Comparison of ENCODE assay signal across 13 cellular contexts in the genomic region with DNA sequence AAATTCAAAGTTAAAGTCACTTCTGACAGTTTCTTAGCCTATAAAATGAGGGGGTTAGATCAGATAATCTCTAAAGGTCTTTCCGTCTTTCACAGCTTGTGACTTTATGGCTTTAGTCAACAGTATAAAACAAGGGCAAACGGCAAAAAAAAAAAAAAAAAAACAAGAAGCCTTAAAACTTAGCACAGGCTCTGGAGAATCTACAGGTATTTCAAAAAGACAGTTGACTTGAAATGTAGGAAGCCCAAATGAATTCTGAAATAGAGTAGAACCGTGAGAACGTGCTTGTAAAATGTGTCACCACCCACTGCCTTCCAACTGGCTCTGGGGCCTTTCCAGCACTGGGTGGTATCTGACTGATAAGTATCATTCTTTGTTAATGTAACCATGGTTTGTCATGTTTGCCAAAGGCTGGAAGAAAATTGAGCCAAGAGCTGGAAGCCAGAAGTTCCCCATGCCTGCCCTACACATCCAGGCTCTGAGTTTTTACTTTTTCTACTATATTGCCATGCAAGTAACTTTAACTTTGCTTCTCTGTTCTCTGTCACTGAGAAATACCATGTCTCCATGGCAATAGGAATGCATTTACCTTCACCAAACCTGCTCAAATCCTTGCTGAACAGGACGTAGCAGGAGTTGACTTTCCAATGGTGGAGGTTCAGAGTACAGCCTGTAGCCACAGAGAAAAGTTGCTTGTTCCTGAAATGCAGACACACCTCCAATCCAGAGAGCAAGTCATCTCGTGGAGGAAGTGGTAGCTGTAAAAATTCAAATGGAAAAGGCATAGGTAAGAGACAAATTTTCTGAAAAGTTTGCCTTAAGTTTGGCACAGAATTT. TPM values are rescaled to one million over a fixed set of nuclear protein-coding genes. Genes with fewer than 3 reads are reported as not detected.
DNase-seq lines count a peak whose midpoint lies in the region; ATAC-seq and TF ChIP-seq lines count a peak whose summit lies in the region.
"Had no signal": no experiment of that assay in that cellular context is flagged by ENCODE, and none has a peak within 500 bp of the region (broad histone marks: within the 10 kb centered on the region; RNA-seq: fewer than 3 reads in every experiment).

No MANE protein-coding gene starts in this region.

- CTCF ChIA-PET in HEK293 (lab: Yijun Ruan, JAX): interaction anchor here (1.2 kb wide), 1 partner anchor 36 kb away, joined by 6 read pairs; the partner anchor contains the start of gene THSD4
- CTCF ChIA-PET in CD8-positive, alpha-beta memory T cell (lab: Charles Lee): no interaction called here

- POLR2A ChIA-PET in HEK293 (lab: Yijun Ruan, JAX): interaction anchor here (0.5 kb wide), 1 partner anchor 12 kb away, joined by 3 read pairs; no protein-coding TSS in a partner anchor
- POLR2A ChIA-PET in CD8-positive, alpha-beta memory T cell (lab: Charles Lee): no interaction called here

- ATAC-seq in left ventricle myocardium superior (peak; percentile 67), GM18520 (IDR thresholded peaks at IDR 0.05; ENCODE audit: unreplicated experiment) (no peak)

- H3K4me3 ChIP-seq in HEK293 (ENCODE audit: low read depth, low read length): no peak overlapping the region
- peak overlapping the region in 1 of 4 donors; percentile 11 for H3K4me3 ChIP-seq in stomach
- H3K4me3 ChIP-seq in CD8-positive, alpha-beta memory T cell (ENCODE audit: low read length): no peak overlapping the region

- no peak for TF ChIP-seq EP300 in stomach (IDR thresholded peaks at IDR 0.05)

- H3K4me1 ChIP-seq in HEK293 (ENCODE audit: control insufficient read depth, insufficient read depth, low read length) (peaks cover 14% of the 10 kb centered on the region), stomach (peaks cover 0 to 24% (median 9%) of the 10 kb centered on the region in 4 donors)
- no peaks in the 10 kb centered on the region for H3K4me1 ChIP-seq in CD8-positive, alpha-beta memory T cell (ENCODE audit: insufficient read depth, low read length)

- H3K27me3 Mint-ChIP-seq in CD8-positive, alpha-beta memory T cell: peaks cover 17 to 28% of the 10 kb centered on the region in 2 donors

- H3K9me3 ChIP-seq in HEK293 (ENCODE audit: control insufficient read depth, insufficient read depth, low read depth, low read length): no peaks in the 10 kb centered on the region
- peaks cover 0 to 3% (median 0%) of the 10 kb centered on the region in 4 donors for H3K9me3 ChIP-seq in stomach
- no peaks in the 10 kb centered on the region for H3K9me3 ChIP-seq in CD8-positive, alpha-beta memory T cell (ENCODE audit: low read length)

- no peak for TF ChIP-seq POLR2A in stomach (IDR thresholded peaks at IDR 0.05)

- peak; percentile 27 for DNase-seq in amniotic stem cell (lab: John Stamatoyannopoulos, UW)
- peak; percentile 54 for DNase-seq in left ventricle myocardium superior
- DNase-seq in stomach: peak; percentile 84
- no peak for DNase-seq in CD8-positive, alpha-beta memory T cell
- DNase-seq in NCI-H2171 treated with DMSO at 0.1 percent for 48 hours (lab: John Stamatoyannopoulos, UW): no peak
- DNase-seq in stimulated activated CD4-positive, alpha-beta T cell treated with anti-CD3 and anti-CD28 coated beads, Interleukin-12 subunit alpha, Interleukin-12 subunit beta, amount 100 ng/mL, for 4 hours: no peak
- DNase-seq: activated CD8-positive, alpha-beta memory T cell treated with anti-CD3 and anti-CD28 coated beads, Interleukin-2, amount 50 U/mL, for 48 hours; central memory CD4-positive, alpha-beta T cell; HCEC 1CT; NCI-H187 treated with DMSO at 0.1 percent for 48 hours; nucleus accumbens had no signal

- 23 to 47% (median 32%) methylated on average over 6 of the region's 6 CpGs for WGBS in stomach, 5 donors

- H3K36me3 ChIP-seq in HEK293 (ENCODE audit: control insufficient read depth in 2 of 2, insufficient read depth in 1 of 2, low read length in 2 of 2) (no peaks in the 10 kb centered on the region), stomach (no peaks in the 10 kb centered on the region)
- H3K36me3 ChIP-seq in CD8-positive, alpha-beta memory T cell (ENCODE audit: insufficient read depth, low read length): no peaks in the 10 kb centered on the region

- no peak for TF ChIP-seq CTCF in HEK293 (tag by site-specific recombination; IDR thresholded peaks at IDR 0.05)
- no peak for TF ChIP-seq CTCF in stomach (IDR thresholded peaks at IDR 0.05)

- no peak overlapping the region for H3K27ac Mint-ChIP-seq in CD8-positive, alpha-beta memory T cell

- peaks cover 0 to 9% (median 0%) of the 10 kb centered on the region in 5 donors for H3K9me3 Mint-ChIP-seq in CD8-positive, alpha-beta memory T cell

- H3K36me3 Mint-ChIP-seq in CD8-positive, alpha-beta memory T cell: peaks cover 0 to 1% (median 0%) of the 10 kb centered on the region in 3 donors

- no peak overlapping the region for H3K4me3 Mint-ChIP-seq in CD8-positive, alpha-beta memory T cell

- intact Hi-C loops in left ventricle myocardium superior (cut with micrococcal nuclease): no loop called here
- intact Hi-C loops in stomach (cut with DNase I; ENCODE audit: low total_unique reads): no loop called here

- peak overlapping the region; percentile 10; the same call in 1 of the 2 replicates for H3K27ac ChIP-seq in HEK293 (ENCODE audit: extremely low read depth, low read depth, low read length)
- H3K27ac ChIP-seq in stomach: peak overlapping the region; percentile 75 to 87 (median 81)
- no peak overlapping the region for H3K27ac ChIP-seq in CD8-positive, alpha-beta memory T cell (ENCODE audit: low read depth, low read length)

- H3K27me3 ChIP-seq in stomach: no peaks in the 10 kb centered on the region
- no peaks in the 10 kb centered on the region for H3K27me3 ChIP-seq in CD8-positive, alpha-beta memory T cell (ENCODE audit: insufficient read depth, low read length, poor library complexity, severe bottlenecking)

- no peaks in the 10 kb centered on the region for H3K4me1 Mint-ChIP-seq in CD8-positive, alpha-beta memory T cell

TF ChIP-seq in HEK293, 187 proteins besides CTCF, POLR2A, EP300 and RAD21 (continues in another document):
- TF ChIP-seq PRDM1 (tag by site-specific recombination; IDR thresholded peaks at IDR 0.05) (no peak), ZNF16 (tag by site-specific recombination; IDR thresholded peaks at IDR 0.05; ENCODE audit: low read depth) (no peak), ZBTB8A (tag by site-specific recombination; IDR thresholded peaks at IDR 0.05) (no peak; the same call in 1 of the 2 replicates), ZNF548 (tag by site-specific recombination; IDR thresholded peaks at IDR 0.05) (no peak), ZNF670 (tag by site-specific recombination; IDR thresholded peaks at IDR 0.05; ENCODE audit: low read depth) (no peak), ZNF121 (tag by site-specific recombination; IDR thresholded peaks at IDR 0.05) (no peak), YY2 (tag by site-specific recombination; IDR thresholded peaks at IDR 0.05) (no peak), ZNF133 (tag by site-specific recombination; IDR thresholded peaks at IDR 0.05) (no peak), OSR2 (tag by site-specific recombination; IDR thresholded peaks at IDR 0.05) (peak; percentile 51; the same call in 1 of the 2 replicates), WT1 (tag by site-specific recombination; IDR thresholded peaks at IDR 0.05) (no peak), ZNF549 (tag by site-specific recombination; IDR thresholded peaks at IDR 0.05) (no peak), ZNF830 (tag by site-specific recombination; IDR thresholded peaks at IDR 0.05; ENCODE audit: low read depth) (no peak), ZNF530 (tag by site-specific recombination; IDR thresholded peaks at IDR 0.05; ENCODE audit: low read depth) (no peak), ZBTB7A (tag by site-specific recombination; IDR thresholded peaks at IDR 0.05; ENCODE audit: low read depth) (no peak), ZEB2 (tag by site-specific recombination; IDR thresholded peaks at IDR 0.05) (peak; percentile 47; the same call in 1 of the 2 replicates), BCL11A (tag by site-specific recombination; IDR thresholded peaks at IDR 0.05; ENCODE audit: low read depth) (no peak), ZSCAN16 (tag by site-specific recombination; IDR thresholded peaks at IDR 0.05) (no peak), ZFHX2 (tag by site-specific recombination; conservative IDR thresholded peaks at IDR 0.05) (peak; percentile 55), ZNF350 (tag by site-specific recombination; IDR thresholded peaks at IDR 0.05) (no peak), ZNF585B (tag by site-specific recombination; IDR thresholded peaks at IDR 0.05) (no peak)
- TF ChIP-seq, protein P1, sequence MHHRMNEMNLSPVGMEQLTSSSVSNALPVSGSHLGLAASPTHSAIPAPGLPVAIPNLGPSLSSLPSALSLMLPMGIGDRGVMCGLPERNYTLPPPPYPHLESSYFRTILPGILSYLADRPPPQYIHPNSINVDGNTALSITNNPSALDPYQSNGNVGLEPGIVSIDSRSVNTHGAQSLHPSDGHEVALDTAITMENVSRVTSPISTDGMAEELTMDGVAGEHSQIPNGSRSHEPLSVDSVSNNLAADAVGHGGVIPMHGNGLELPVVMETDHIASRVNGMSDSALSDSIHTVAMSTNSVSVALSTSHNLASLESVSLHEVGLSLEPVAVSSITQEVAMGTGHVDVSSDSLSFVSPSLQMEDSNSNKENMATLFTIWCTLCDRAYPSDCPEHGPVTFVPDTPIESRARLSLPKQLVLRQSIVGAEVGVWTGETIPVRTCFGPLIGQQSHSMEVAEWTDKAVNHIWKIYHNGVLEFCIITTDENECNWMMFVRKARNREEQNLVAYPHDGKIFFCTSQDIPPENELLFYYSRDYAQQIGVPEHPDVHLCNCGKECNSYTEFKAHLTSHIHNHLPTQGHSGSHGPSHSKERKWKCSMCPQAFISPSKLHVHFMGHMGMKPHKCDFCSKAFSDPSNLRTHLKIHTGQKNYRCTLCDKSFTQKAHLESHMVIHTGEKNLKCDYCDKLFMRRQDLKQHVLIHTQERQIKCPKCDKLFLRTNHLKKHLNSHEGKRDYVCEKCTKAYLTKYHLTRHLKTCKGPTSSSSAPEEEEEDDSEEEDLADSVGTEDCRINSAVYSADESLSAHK (tag by site-specific recombination; IDR thresholded peaks at IDR 0.05): peak; percentile 85
- TF ChIP-seq, protein P2, sequence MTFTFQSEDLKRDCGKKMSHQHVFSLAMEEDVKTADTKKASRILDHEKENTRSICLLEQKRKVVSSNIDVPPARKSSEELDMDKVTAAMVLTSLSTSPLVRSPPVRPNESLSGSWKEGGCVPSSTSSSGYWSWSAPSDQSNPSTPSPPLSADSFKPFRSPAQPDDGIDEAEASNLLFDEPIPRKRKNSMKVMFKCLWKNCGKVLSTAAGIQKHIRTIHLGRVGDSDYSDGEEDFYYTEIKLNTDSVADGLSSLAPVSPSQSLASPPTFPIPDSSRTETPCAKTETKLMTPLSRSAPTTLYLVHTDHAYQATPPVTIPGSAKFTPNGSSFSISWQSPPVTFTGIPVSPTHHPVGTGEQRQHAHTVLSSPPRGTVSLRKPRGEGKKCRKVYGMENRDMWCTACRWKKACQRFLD (tag by site-specific recombination; IDR thresholded peaks at IDR 0.05): no peak

RNA-seq across cellular contexts. Expression of gene THSD4, which starts 35.8 kb away (rescaled TPM):
- 80.7 TPM for total RNA-seq in left ventricle myocardium superior
- total RNA-seq in stomach: 10 to 100 TPM; 18.0 to 79.4 (median 23.5) TPM
- polyA plus RNA-seq in stomach: 10 to 100 TPM in 1 of 3 donors, 1 to 10 TPM in 2; 1.8 to 40.9 (median 5.8) TPM
- not detected for total RNA-seq in CD8-positive, alpha-beta memory T cell
- not detected for polyA plus RNA-seq in CD8-positive, alpha-beta memory T cell

Comparison
In these comparisons a context has a peak if more than half of its experiments do, and no peak if none do; other contexts are left out.
1. DNase-seq: peak in amniotic stem cell (single experiment), left ventricle myocardium superior (single experiment) and stomach (single experiment); none in CD8-positive, alpha-beta memory T cell (0 of 5), NCI-H2171 treated with DMSO at 0.1 percent for 48 hours (single experiment) and stimulated activated CD4-positive, alpha-beta T cell treated with anti-CD3 and anti-CD28 coated beads, Interleukin-12 subunit alpha, Interleukin-12 subunit beta, amount 100 ng/mL, for 4 hours (single experiment).
2. RNA of gene THSD4, which starts 35.8 kb away (total RNA-seq): 80.7 TPM in left ventricle myocardium superior (single experiment) and 18.0 to 79.4 TPM in stomach; not detected in CD8-positive, alpha-beta memory T cell; every median in the first group is over 10 times any median in the second.